9 cellular contexts compared by ENCODE assay signal in genomic region chr17:4074831-4075495, GRCh38.
DNase-seq lines count a peak whose midpoint lies in the region; ATAC-seq, FAIRE-seq and TF ChIP-seq lines count a peak whose summit lies in the region.
"Had no signal": no experiment of that assay in that cellular context is flagged by ENCODE, and none has a peak within 500 bp of the region (broad histone marks: within the 10 kb centered on the region; RNA-seq: fewer than 3 reads in every experiment).

No MANE protein-coding gene starts in this region.

- POLR2A ChIA-PET in Panc1 (lab: Charles Lee) (interaction anchor here (0.6 kb wide), 1 partner anchor 58 kb away, joined by 14 read pairs; no protein-coding TSS in a partner anchor), endothelial cell of umbilical vein (lab: Charles Lee) (no interaction called here)

- BruUV-seq in Panc1 (replicated peaks; lab: Mats Ljungman, UMichigan) (no TSS peak), endothelial cell of umbilical vein (replicated peaks; lab: Mats Ljungman, UMichigan) (no TSS peak)

- TF ChIP-seq POLR2A in endothelial cell of umbilical vein (IDR thresholded peaks at IDR 0.05; ENCODE audit: low read depth, low read length) = no peak

- H3K4me1 ChIP-seq in Panc1 (ENCODE audit: control insufficient read depth, insufficient read depth, low read length) (no peaks in the 10 kb centered on the region), endothelial cell of umbilical vein (ENCODE audit: control insufficient read depth, extremely low read depth, insufficient read depth, low read length) (peaks cover 12% of the 10 kb centered on the region)

- no peak overlapping the region for H3K9ac ChIP-seq in endothelial cell of umbilical vein (replicated peaks; ENCODE audit: extremely low read depth, insufficient read depth, low read length)

- intact Hi-C loops in Panc1 (cut with micrococcal nuclease; ENCODE audit: unreplicated experiment) (no loop called here), endothelial cell of umbilical vein (cut with micrococcal nuclease) (loop anchor here (2.0 kb wide), 2 partner anchors 140 to 160 kb away; no protein-coding TSS in a partner anchor)

- H3K27ac ChIP-seq in Panc1 (ENCODE audit: low read length) = no peak overlapping the region
- H3K27ac ChIP-seq in endothelial cell of umbilical vein (ENCODE audit: insufficient read depth, low read depth, low read length) = no peak overlapping the region

- H3K79me2 ChIP-seq in endothelial cell of umbilical vein (ENCODE audit: control insufficient read depth, insufficient read depth, low read length) = no peaks in the 10 kb centered on the region

- CTCF ChIA-PET in Panc1 (lab: Charles Lee) (interaction anchor here (0.6 to 0.7 kb wide), 3 partner anchors 11 to 258 kb away, joined by 3 to 10 read pairs (median 6); no protein-coding TSS in a partner anchor), endothelial cell of umbilical vein (lab: Charles Lee) (interaction anchor here (1.3 to 5.6 kb wide), 11 partner anchors 10 to 338 kb away, joined by 3 to 44 read pairs (median 6); partner anchors contain the start of gene P2RX1)

- no peaks in the 10 kb centered on the region for H4K20me1 ChIP-seq in endothelial cell of umbilical vein (replicated peaks; ENCODE audit: control insufficient read depth, extremely low read depth, insufficient read depth, low read length)

- peaks cover 32% of the 10 kb centered on the region for H3K36me3 ChIP-seq in Panc1 (ENCODE audit: control insufficient read depth, insufficient read depth, low read length)
- H3K36me3 ChIP-seq in endothelial cell of umbilical vein (ENCODE audit: control insufficient read depth in 2 of 2, extremely low read depth in 1 of 2, insufficient read depth in 2 of 2, low read length in 2 of 2) = peaks cover 32 to 35% of the 10 kb centered on the region in 2 experiments

- TF ChIP-seq CTCF in Panc1 (IDR thresholded peaks at IDR 0.05) = peak; percentile 78
- TF ChIP-seq CTCF in endothelial cell of umbilical vein (IDR thresholded peaks at IDR 0.05; ENCODE audit: extremely low read depth in 1 of 2, insufficient read depth in 1 of 2, low read depth in 1 of 2, low read length in 2 of 2) = peak; percentile 61 to 62

- no peaks in the 10 kb centered on the region for H3K9me1 ChIP-seq in endothelial cell of umbilical vein (replicated peaks; ENCODE audit: control insufficient read depth, extremely low read depth, insufficient read depth, low read length)

- dilution Hi-C loops in endothelial cell of umbilical vein (cut with MboI; ENCODE audit: extremely low pct_ligation_motif_present, low sequenced_read_pairs) = no loop called here

- peak; percentile 39 for DNase-seq in Daoy (ENCODE audit: low read depth)
- peak; percentile 33 for DNase-seq in Panc1 (ENCODE audit: low read depth, low spot score)
- DNase-seq in endothelial cell of umbilical vein (ENCODE audit: low read depth, low spot score) = peak; percentile 43
- DNase-seq in myocyte (ENCODE audit: low read depth) = peak; percentile 46
- no peak for DNase-seq in amygdala (lab: John Stamatoyannopoulos, UW)
- DNase-seq in DMS153 (lab: John Stamatoyannopoulos, UW) = no peak
- DNase-seq: activated T-cell treated with anti-CD3 and anti-CD28 coated beads, Interleukin-2, amount 50 U/mL, for 4 hours had no signal

- H3K27me3 ChIP-seq in Panc1 (ENCODE audit: control insufficient read depth, insufficient read depth, low read length) = no peaks in the 10 kb centered on the region
- no peaks in the 10 kb centered on the region for H3K27me3 ChIP-seq in endothelial cell of umbilical vein (ENCODE audit: control insufficient read depth in 2 of 2, insufficient read depth in 2 of 2, low read length in 2 of 2)

- H3K4me3 ChIP-seq in Panc1 (ENCODE audit: low read depth in 2 of 2, low read length in 2 of 2) (no peak overlapping the region), endothelial cell of umbilical vein (replicated peaks in 1 of 3; ENCODE audit: insufficient read depth in 1 of 3, low read depth in 1 of 3, low read length in 3 of 3) (no peak overlapping the region)

- peak; percentile 82 for FAIRE-seq in endothelial cell of umbilical vein (lab: Jason Lieb, UNC)

- in situ Hi-C loops in Panc1 (cut with HindIII; ENCODE audit: low pct_unique_long_range_greater_than_20kb, low sequenced_read_pairs) = no loop called here

- no peaks in the 10 kb centered on the region for H3K9me3 ChIP-seq in Panc1 (ENCODE audit: control insufficient read depth, insufficient read depth, low read depth, low read length)
- no peaks in the 10 kb centered on the region for H3K9me3 ChIP-seq in endothelial cell of umbilical vein (replicated peaks; ENCODE audit: control insufficient read depth, insufficient read depth, low read length)

- no peak overlapping the region for H3K4me2 ChIP-seq in endothelial cell of umbilical vein (ENCODE audit: insufficient read depth, low read length)

- no peak overlapping the region for H2AFZ ChIP-seq in endothelial cell of umbilical vein (ENCODE audit: low read depth, low read length)

- ATAC-seq in GM19395 (IDR thresholded peaks at IDR 0.05; ENCODE audit: unreplicated experiment) (peak; percentile 20), HG03469 (IDR thresholded peaks at IDR 0.05; ENCODE audit: unreplicated experiment) (peak; percentile 19), Panc1 (peak; percentile 69; the same call in 1 of the 2 replicates)

TF ChIP-seq in endothelial cell of umbilical vein, 7 proteins besides CTCF, POLR2A, EP300 and RAD21:
- no peak for TF ChIP-seq MYC (IDR thresholded peaks at IDR 0.05; ENCODE audit: low read depth, low read length)
- TF ChIP-seq EZH2 (IDR thresholded peaks at IDR 0.05; ENCODE audit: borderline replicate concordance, low read depth, low read length, severe bottlenecking) = no peak
- no peak for TF ChIP-seq GATA2 (IDR thresholded peaks at IDR 0.05; ENCODE audit: insufficient read depth, insufficient read length, low read depth, low read length)
- TF ChIP-seq MAX (IDR thresholded peaks at IDR 0.05; ENCODE audit: insufficient read depth, insufficient read length) = no peak
- no peak for TF ChIP-seq FOS (IDR thresholded peaks at IDR 0.05; ENCODE audit: borderline replicate concordance, insufficient read depth, low read length)
- TF ChIP-seq POLR2AphosphoS5 (IDR thresholded peaks at IDR 0.05; ENCODE audit: insufficient read depth, low read depth, low read length) = no peak
- TF ChIP-seq JUN (IDR thresholded peaks at IDR 0.05; ENCODE audit: borderline replicate concordance, insufficient read depth, insufficient read length, low read depth) = no peak

Comparison
In these comparisons a context has a peak if more than half of its experiments do, and no peak if none do; other contexts are left out.
1. DNase-seq: peak in Daoy (single experiment), Panc1 (single experiment), endothelial cell of umbilical vein (single experiment) and myocyte (single experiment); none in amygdala (0 of 56) and DMS153 (single experiment).
2. ATAC-seq: peak in every context shown above with its lines; median percentile 69 in Panc1; 20 in GM19395; 19 in HG03469.